Comparison of ENCODE assay signal across 8 cellular contexts in genomic region chr7:127650842-127651555, GRCh38. TPM values are rescaled to one million over a fixed set of nuclear protein-coding genes. Genes with fewer than 3 reads are reported as not detected.
DNase-seq lines count a peak whose midpoint lies in the region; ATAC-seq and TF ChIP-seq lines count a peak whose summit lies in the region.

No MANE protein-coding gene starts in this region.

- H3K4me1 ChIP-seq in tibial artery = peaks cover 7 to 36% (median 24%) of the 10 kb centered on the region in 4 donors

- no peak for TF ChIP-seq CTCF in cardiac fibroblast (IDR thresholded peaks at IDR 0.05; ENCODE audit: low read depth, low read length)
- TF ChIP-seq CTCF in tibial artery (IDR thresholded peaks at IDR 0.05) = no peak

- intact Hi-C loops in tibial artery (cut with DNase I; ENCODE audit: low total_unique reads) = loop anchor here (10.0 kb wide), 1 partner anchor 256 kb away; the partner anchor contains the start of gene ZNF800

- DNase-seq in activated CD4-positive, alpha-beta T cell treated with anti-CD3 and anti-CD28 coated beads for 48 hours = peak; percentile 21
- DNase-seq in activated CD4-positive, alpha-beta T cell treated with anti-CD3 and anti-CD28 coated beads, Interleukin-2, amount 50 U/mL, for 1 hour = no peak
- DNase-seq in NCI-H510A treated with DMSO at 0.1 percent for 48 hours (lab: John Stamatoyannopoulos, UW) (peak; percentile 53), cardiac fibroblast (ENCODE audit: low read depth in 2 of 2) (no peak), left lobe of liver (ENCODE audit: low spot score) (no peak), tibial artery (no peak)
- DNase-seq in stimulated activated naive CD4-positive, alpha-beta T cell treated with Interleukin-2 at 50 U/mL for 16 hours (lab: John Stamatoyannopoulos, UW) = no peak

- H3K36me3 ChIP-seq in tibial artery = no peaks in the 10 kb centered on the region

- no peaks in the 10 kb centered on the region for H3K9me3 ChIP-seq in tibial artery

- peak overlapping the region; percentile 85 to 98 for H3K27ac ChIP-seq in tibial artery

- H3K4me3 ChIP-seq in cardiac fibroblast (replicated peaks in 1 of 2; ENCODE audit: low read depth in 2 of 2, low read length in 2 of 2) (peak overlapping the region; percentile 96 to 97), tibial artery (peak overlapping the region; percentile 91 to 96)

- peak; percentile 32 for ATAC-seq in left lobe of liver
- ATAC-seq in activated CD4-positive, CD25-positive, alpha-beta regulatory T cell treated with anti-CD3 and anti-CD28 coated beads, Interleukin-2, amount 50 U/mL, for 24 hours = no peak

- no peaks in the 10 kb centered on the region for H3K27me3 ChIP-seq in tibial artery

RNA-seq across cellular contexts. Expression of gene SND1, which starts 1.0 kb away (rescaled TPM):
- 152 TPM for total RNA-seq in left lobe of liver

RNA-seq across cellular contexts. Expression of gene PAX4, which starts 33.1 kb away (rescaled TPM):
- total RNA-seq in left lobe of liver = not detected

RNA-seq across cellular contexts. Expression of gene FSCN3, which starts 57.5 kb away (rescaled TPM):
- 0.88 TPM for total RNA-seq in left lobe of liver

Comparison
In these comparisons a context has a peak if more than half of its experiments do, and no peak if none do; other contexts are left out.
1. DNase-seq: peak in activated CD4-positive, alpha-beta T cell treated with anti-CD3 and anti-CD28 coated beads for 48 hours (single experiment) and NCI-H510A treated with DMSO at 0.1 percent for 48 hours (single experiment); none in activated CD4-positive, alpha-beta T cell treated with anti-CD3 and anti-CD28 coated beads, Interleukin-2, amount 50 U/mL, for 1 hour (single experiment), cardiac fibroblast (0 of 2), left lobe of liver (single experiment), tibial artery (0 of 2) and stimulated activated naive CD4-positive, alpha-beta T cell treated with Interleukin-2 at 50 U/mL for 16 hours (single experiment).